ENCODE assay signal across 13 cellular contexts in genomic region chr3:15800327-15800726, GRCh38. TPM values are rescaled to one million over a fixed set of nuclear protein-coding genes. Genes with fewer than 3 reads are reported as not detected.
DNase-seq lines count a peak whose midpoint lies in the region; ATAC-seq and TF ChIP-seq lines count a peak whose summit lies in the region.
"Had no signal": no experiment of that assay in that cellular context is flagged by ENCODE, and none has a peak within 500 bp of the region (broad histone marks: within the 10 kb centered on the region; RNA-seq: fewer than 3 reads in every experiment).

No MANE protein-coding gene starts in this region.

- H3K4me3 ChIP-seq in vagina, result no peak overlapping the region
- H3K4me3 ChIP-seq: cardiac muscle cell, skin epidermis had no signal

- CTCF ChIA-PET in activated CD4-positive, alpha-beta memory T cell treated with anti-CD3 and anti-CD28 coated beads for 36 hours (lab: Charles Lee), result interaction anchor here (1.2 to 1.3 kb wide), 2 partner anchors 32 to 170 kb away, joined by 3 to 4 read pairs; no protein-coding TSS in a partner anchor

- TF ChIP-seq CTCF in vagina (IDR thresholded peaks at IDR 0.05), result no peak

- no peak for DNase-seq in left ventricle myocardium superior
- no peak for DNase-seq in cardiac septum (ENCODE audit: low spot score)
- no peak for DNase-seq in activated CD4-positive, alpha-beta memory T cell treated with anti-CD3 and anti-CD28 coated beads for 36 hours
- DNase-seq in immature natural killer cell, result no peak
- no peak for DNase-seq in vagina (ENCODE audit: extremely low spot score in 2 of 2)
- DNase-seq in KBM-7, result no peak
- DNase-seq: naive thymus-derived CD8-positive, alpha-beta T cell; NCI-H2171; PC-3 had no signal

- peak overlapping the region; percentile 63 for H3K27ac ChIP-seq in vagina
- H3K27ac ChIP-seq: cardiac muscle cell had no signal

- peak overlapping the region; percentile 5 for H3K27ac Mint-ChIP-seq in activated CD4-positive, alpha-beta memory T cell treated with anti-CD3 and anti-CD28 coated beads for 36 hours
- peak overlapping the region; percentile 86 to 94 (median 90) for H3K27ac Mint-ChIP-seq in immature natural killer cell

- H3K9me3 ChIP-seq in vagina, result no peaks in the 10 kb centered on the region

- H3K27me3 ChIP-seq in vagina, result no peaks in the 10 kb centered on the region
- H3K27me3 ChIP-seq: cardiac muscle cell had no signal

- H3K36me3 Mint-ChIP-seq in activated CD4-positive, alpha-beta memory T cell treated with anti-CD3 and anti-CD28 coated beads for 36 hours, result no peaks in the 10 kb centered on the region
- H3K36me3 Mint-ChIP-seq in immature natural killer cell, result no peaks in the 10 kb centered on the region

- intact Hi-C loops in left ventricle myocardium superior (cut with micrococcal nuclease), result no loop called here
- intact Hi-C loops in cardiac septum (cut with DNase I), result no loop called here
- intact Hi-C loops in activated CD4-positive, alpha-beta memory T cell treated with anti-CD3 and anti-CD28 coated beads for 36 hours (cut with micrococcal nuclease), result no loop called here
- intact Hi-C loops in vagina (cut with DNase I), result no loop called here

- no peaks in the 10 kb centered on the region for H3K36me3 ChIP-seq in vagina
- H3K36me3 ChIP-seq: cardiac muscle cell had no signal

- TF ChIP-seq POLR2A in vagina (IDR thresholded peaks at IDR 0.05), result no peak

- peaks cover 49% of the 10 kb centered on the region for H3K4me1 ChIP-seq in vagina

- POLR2A ChIA-PET in activated CD4-positive, alpha-beta memory T cell treated with anti-CD3 and anti-CD28 coated beads for 36 hours (lab: Charles Lee), result no interaction called here

- no peak overlapping the region for H3K4me3 Mint-ChIP-seq in activated CD4-positive, alpha-beta memory T cell treated with anti-CD3 and anti-CD28 coated beads for 36 hours
- H3K4me3 Mint-ChIP-seq in immature natural killer cell, result peak overlapping the region; percentile 5 to 81 (median 73)

- in situ Hi-C loops in KBM-7 (cut with MboI; ENCODE audit: low pct_unique_long_range_greater_than_20kb, low sequenced_read_pairs), result loop anchor here (25.0 kb wide), 1 partner anchor 163 kb away; no protein-coding TSS in a partner anchor

- H3K4me1 Mint-ChIP-seq in activated CD4-positive, alpha-beta memory T cell treated with anti-CD3 and anti-CD28 coated beads for 36 hours (ENCODE audit: low read depth), result peaks cover 75% of the 10 kb centered on the region
- H3K4me1 Mint-ChIP-seq in immature natural killer cell, result peaks cover 81 to 97% of the 10 kb centered on the region in 2 donors

- ATAC-seq in left ventricle myocardium superior (peak; percentile 28), GM21381 (IDR thresholded peaks at IDR 0.05; ENCODE audit: unreplicated experiment) (no peak), HG03025 (IDR thresholded peaks at IDR 0.05; ENCODE audit: low FRiP score, unreplicated experiment) (no peak)
- ATAC-seq: naive thymus-derived CD8-positive, alpha-beta T cell; PC-3 had no signal

- H3K9me3 Mint-ChIP-seq in activated CD4-positive, alpha-beta memory T cell treated with anti-CD3 and anti-CD28 coated beads for 36 hours, result no peaks in the 10 kb centered on the region
- H3K9me3 Mint-ChIP-seq in immature natural killer cell, result no peaks in the 10 kb centered on the region

- H3K27me3 Mint-ChIP-seq in activated CD4-positive, alpha-beta memory T cell treated with anti-CD3 and anti-CD28 coated beads for 36 hours, result no peaks in the 10 kb centered on the region
- peaks cover 0 to 1% (median 0%) of the 10 kb centered on the region in 3 donors for H3K27me3 Mint-ChIP-seq in immature natural killer cell (ENCODE audit: low read depth in 3 of 3)
- H3K27me3 Mint-ChIP-seq: naive thymus-derived CD8-positive, alpha-beta T cell had no signal

RNA-seq across cellular contexts. Expression of gene ANKRD28, which starts 2.5 kb away (rescaled TPM):
- total RNA-seq in left ventricle myocardium superior (23.9 TPM), cardiac septum (23.5 TPM), vagina (48.6 TPM)
- total RNA-seq in activated CD4-positive, alpha-beta memory T cell treated with anti-CD3 and anti-CD28 coated beads for 36 hours, result 10 to 100 TPM; 31.4 to 34.8 TPM
- 1 to 10 TPM; 5.2 to 9.6 (median 5.9) TPM for polyA plus RNA-seq in immature natural killer cell
